1 cellular context compared by ENCODE assay signal in genomic region chr13:48493851-48494250, GRCh38.
TF ChIP-seq lines count a peak whose summit lies in the region.

No MANE protein-coding gene starts in this region.

TF ChIP-seq in GM12878, 131 proteins besides CTCF, POLR2A, EP300 and RAD21 (continued from another document):
- TF ChIP-seq ZNF592 (IDR thresholded peaks at IDR 0.05) (no peak), HDAC2 (IDR thresholded peaks at IDR 0.05) (no peak), PBX3 (IDR thresholded peaks at IDR 0.05; ENCODE audit: insufficient replicate concordance, low read depth, low read length) (no peak), NR2F1 (conservative IDR thresholded peaks at IDR 0.05) (no peak), SRF (IDR thresholded peaks at IDR 0.05; ENCODE audit: low read depth in 2 of 2, low read length in 2 of 2) (no peak), DPF2 (IDR thresholded peaks at IDR 0.05) (no peak), IRF3 (IDR thresholded peaks at IDR 0.05) (no peak), RCOR1 (conservative IDR thresholded peaks at IDR 0.05; ENCODE audit: low read depth, low read length) (no peak), NBN (IDR thresholded peaks at IDR 0.05) (no peak), MYB (IDR thresholded peaks at IDR 0.05; ENCODE audit: borderline replicate concordance, low read depth, low read length) (no peak), BCL3 (IDR thresholded peaks at IDR 0.05; ENCODE audit: borderline replicate concordance, insufficient read depth, low read depth, low read length, poor library complexity, severe bottlenecking) (no peak)
